ENCODE assay signal across 27 cellular contexts in genomic region chr7:143444063-143444782, GRCh38. TPM values are rescaled to one million over a fixed set of nuclear protein-coding genes. Genes with fewer than 3 reads are reported as not detected.
DNase-seq lines count a peak whose midpoint lies in the region; ATAC-seq and TF ChIP-seq lines count a peak whose summit lies in the region.
"Had no signal": no experiment of that assay in that cellular context is flagged by ENCODE, and none has a peak within 500 bp of the region (broad histone marks: within the 10 kb centered on the region; RNA-seq: fewer than 3 reads in every experiment).

No MANE protein-coding gene starts in this region.

- peak; percentile 89 for ATAC-seq in left lobe of liver
- no peak for ATAC-seq in GM21526 (IDR thresholded peaks at IDR 0.05; ENCODE audit: low FRiP score, unreplicated experiment)
- ATAC-seq in GM19455 (IDR thresholded peaks at IDR 0.05; ENCODE audit: unreplicated experiment) = no peak
- ATAC-seq: GM12878 had no signal

- no peak for TF ChIP-seq CTCF in liver (IDR thresholded peaks at IDR 0.05; ENCODE audit: low read depth, low read length, missing input control)

- H3K27ac ChIP-seq in liver (ENCODE audit: low read depth in 1 of 2, low read length in 2 of 2) (peak overlapping the region in 1 of 2 donors; percentile 19), substantia nigra (ENCODE audit: low read depth, low read length, poor library complexity, severe bottlenecking) (no peak overlapping the region)
- H3K27ac ChIP-seq: BLaER1 had no signal

- no peak overlapping the region for H3K4me3 ChIP-seq in liver (ENCODE audit: low read depth in 1 of 3, low read length in 3 of 3)
- H3K4me3 ChIP-seq: BLaER1, GM12878 had no signal

- peaks cover 5 to 21% (median 17%) of the 10 kb centered on the region in 4 donors for H3K4me1 ChIP-seq in liver (ENCODE audit: control insufficient read depth in 4 of 4, insufficient read depth in 4 of 4, low read length in 3 of 4)
- H3K4me1 ChIP-seq: BE2C, BLaER1 had no signal

- WGBS in liver = 65% methylated on average over 6 of the region's 6 CpGs

- H3K36me3 ChIP-seq in liver (ENCODE audit: control insufficient read depth in 4 of 4, insufficient read depth in 3 of 4, low read depth in 1 of 4, low read length in 3 of 4) = no peaks in the 10 kb centered on the region
- H3K36me3 ChIP-seq: BE2C, BLaER1 had no signal

- peak in 1 of 2 donors; percentile 22 for TF ChIP-seq RAD21 in liver (IDR thresholded peaks at IDR 0.05)

- no peak for DNase-seq in left lobe of liver (ENCODE audit: low spot score)
- DNase-seq in substantia nigra (lab: John Stamatoyannopoulos, UW) = no peak
- DNase-seq: 8988T; ACHN; BE2C; C1 segment of cervical spinal cord; CD4-positive, alpha-beta memory T cell; CD4-positive, CD25-positive, alpha-beta regulatory T cell; CD8-positive, alpha-beta memory T cell; COR-L47; DMS 273 treated with DMSO at 0.1 percent for 48 hours; DMS153; DMS53; DMS79; DND-41; EL; GDM1 had no signal

- no peaks in the 10 kb centered on the region for H3K9me3 ChIP-seq in liver (ENCODE audit: control insufficient read depth in 4 of 4, low read length in 3 of 4)
- H3K9me3 ChIP-seq: BE2C, BLaER1 had no signal

- H3K27me3 ChIP-seq in liver (ENCODE audit: control insufficient read depth in 4 of 4, insufficient read depth in 4 of 4, low read length in 3 of 4) = no peaks in the 10 kb centered on the region
- H3K27me3 ChIP-seq: BLaER1 had no signal

- no peak overlapping the region for H3K9ac ChIP-seq in liver (ENCODE audit: low read depth in 1 of 2, low read length in 2 of 2)
- H3K9ac ChIP-seq: BLaER1 had no signal

TF ChIP-seq in liver, 16 proteins besides CTCF, POLR2A, EP300 and RAD21:
- TF ChIP-seq SP1 (IDR thresholded peaks at IDR 0.05) (peak; percentile 76), JUND (IDR thresholded peaks at IDR 0.05) (no peak), HNF4A (conservative IDR thresholded peaks at IDR 0.05) (peak; percentile 82 to 87), RXRA (IDR thresholded peaks at IDR 0.05) (peak; percentile 11 to 58), FOXA2 (IDR thresholded peaks at IDR 0.05) (peak; percentile 17), HNF4G (IDR thresholded peaks at IDR 0.05) (peak; percentile 49), ATF3 (IDR thresholded peaks at IDR 0.05) (no peak), ZBTB33 (IDR thresholded peaks at IDR 0.05) (peak; percentile 26), FOXA1 (IDR thresholded peaks at IDR 0.05) (no peak)

RNA-seq across cellular contexts. Expression of gene TAS2R60, which starts 1.0 kb away (rescaled TPM):
- 0.38 TPM for total RNA-seq in left lobe of liver
- under 1 TPM in 1 of 2 donors, not detected in 1; 0.50 TPM for total RNA-seq in liver
- not detected for polyA plus RNA-seq in liver
- total RNA-seq: A673; CD8-positive, alpha-beta memory T cell; Daoy; G401; GM12878 had no signal
- polyA plus RNA-seq: AG04450; CD14-positive monocyte; CD8-positive, alpha-beta memory T cell; GM12878 had no signal

RNA-seq across cellular contexts. Expression of gene TAS2R41, which starts 33.5 kb away (rescaled TPM):
- total RNA-seq in left lobe of liver (0.45 TPM), liver (under 1 TPM in 1 of 2 donors, not detected in 1; 0.25 TPM)
- polyA plus RNA-seq in liver = not detected
- total RNA-seq: A673; CD8-positive, alpha-beta memory T cell; Daoy; G401; GM12878 had no signal
- polyA plus RNA-seq: AG04450; CD14-positive monocyte; CD4-positive, alpha-beta memory T cell; CD4-positive, CD25-positive, alpha-beta regulatory T cell; CD8-positive, alpha-beta memory T cell; GM12878 had no signal

RNA-seq across cellular contexts. Expression of gene EPHA1, which starts 35.6 kb away (rescaled TPM):
- total RNA-seq in left lobe of liver (39.6 TPM), liver (10 to 100 TPM; 12.0 to 21.0 TPM)
- 10 to 100 TPM; 10.3 to 10.7 TPM for polyA plus RNA-seq in liver
- total RNA-seq: Daoy, G401 had no signal
